Comparison of ENCODE assay signal across 20 cellular contexts in genomic region chr1:8551057-8551456, GRCh38.
DNase-seq lines count a peak whose midpoint lies in the region; ATAC-seq and TF ChIP-seq lines count a peak whose summit lies in the region.
"Had no signal": no experiment of that assay in that cellular context is flagged by ENCODE, and none has a peak within 500 bp of the region (broad histone marks: within the 10 kb centered on the region; RNA-seq: fewer than 3 reads in every experiment).

No MANE protein-coding gene starts in this region.

- H3K27ac ChIP-seq in VCaP: peak overlapping the region; percentile 8; the same call in 1 of the 2 replicates
- H3K27ac ChIP-seq: 22Rv1; BLaER1 treated with 17β-estradiol and CSF1 and Interleukin-3, amounts not matched to agents 10 nM and 100 nM; KMS-11; SJCRH30 had no signal

- TF ChIP-seq CTCF in VCaP (conservative IDR thresholded peaks at IDR 0.05) (no peak), epithelial cell of esophagus (IDR thresholded peaks at IDR 0.05; ENCODE audit: insufficient read depth, low read depth, low read length, missing control alignments) (peak; percentile 68)

- peak; percentile 20 for DNase-seq in activated CD4-positive, alpha-beta T cell treated with anti-CD3 and anti-CD28 coated beads, Interleukin-2, amount 50 U/mL, for 1 hour
- DNase-seq in activated CD4-positive, alpha-beta T cell treated with anti-CD3 and anti-CD28 coated beads, Interleukin-2, amount 50 U/mL, for 4 hours: no peak
- peak; percentile 76 for DNase-seq in epithelial cell of esophagus (ENCODE audit: low read depth)
- DNase-seq in retina: peak; percentile 21
- DNase-seq in NCI-H1105 treated with DMSO at 0.1 percent for 48 hours (lab: John Stamatoyannopoulos, UW): no peak
- no peak for DNase-seq in T-helper 9 cell
- DNase-seq: DMS153, HCEC 1CT, NCI-H1092 treated with DMSO at 0.1 percent for 48 hours, NCI-H187, NCI-H2171, NCI-H446 treated with DMSO at 0.1 percent for 48 hours, NCI-H774, RPMI8226, SJCRH30 had no signal

- H3K4me3 ChIP-seq in epithelial cell of esophagus (ENCODE audit: low read length): no peak overlapping the region
- H3K4me3 ChIP-seq: BLaER1 treated with 17β-estradiol and CSF1 and Interleukin-3, amounts not matched to agents 10 nM and 100 nM; SJCRH30 had no signal

- no peak for ATAC-seq in HG03025 (IDR thresholded peaks at IDR 0.05; ENCODE audit: low FRiP score, unreplicated experiment)

Comparison
In these comparisons a context has a peak if more than half of its experiments do, and no peak if none do; other contexts are left out.
1. DNase-seq: peak in activated CD4-positive, alpha-beta T cell treated with anti-CD3 and anti-CD28 coated beads, Interleukin-2, amount 50 U/mL, for 1 hour (single experiment), epithelial cell of esophagus (single experiment) and retina (single experiment); none in activated CD4-positive, alpha-beta T cell treated with anti-CD3 and anti-CD28 coated beads, Interleukin-2, amount 50 U/mL, for 4 hours (0 of 2), NCI-H1105 treated with DMSO at 0.1 percent for 48 hours (single experiment) and T-helper 9 cell (single experiment).